ENCODE assay signal across 22 cellular contexts in genomic region chr12:3901116-3901515, GRCh38. TPM values are rescaled to one million over a fixed set of nuclear protein-coding genes. Genes with fewer than 3 reads are reported as not detected.
DNase-seq lines count a peak whose midpoint lies in the region; ATAC-seq and TF ChIP-seq lines count a peak whose summit lies in the region.
"Had no signal": no experiment of that assay in that cellular context is flagged by ENCODE, and none has a peak within 500 bp of the region (broad histone marks: within the 10 kb centered on the region; RNA-seq: fewer than 3 reads in every experiment).

No MANE protein-coding gene starts in this region.

- H3K36me3 ChIP-seq in DND-41 (ENCODE audit: insufficient read depth, low read length) (no peaks in the 10 kb centered on the region), MM.1S (replicated peaks; ENCODE audit: insufficient read depth, low read length) (no peaks in the 10 kb centered on the region), smooth muscle cell (ENCODE audit: low read depth) (no peaks in the 10 kb centered on the region), tibial artery (no peaks in the 10 kb centered on the region)
- H3K36me3 ChIP-seq: HAP-1 had no signal

- ATAC-seq in DND-41 (ENCODE audit: insufficient read depth, low read depth) (no peak), foreskin keratinocyte (no peak)
- ATAC-seq: A549, PC-3 had no signal

- no peak overlapping the region for H3K9ac ChIP-seq in DND-41 (ENCODE audit: low read depth, low read length)
- no peak overlapping the region for H3K9ac ChIP-seq in MM.1S (ENCODE audit: low read length)
- no peak overlapping the region for H3K9ac ChIP-seq in smooth muscle cell (ENCODE audit: low read depth)

- no peaks in the 10 kb centered on the region for H3K9me3 ChIP-seq in DND-41 (ENCODE audit: insufficient read depth, low read length, severe bottlenecking)
- H3K9me3 ChIP-seq in MM.1S (replicated peaks; ENCODE audit: insufficient read depth, low read length), result no peaks in the 10 kb centered on the region
- no peaks in the 10 kb centered on the region for H3K9me3 ChIP-seq in smooth muscle cell (replicated peaks; ENCODE audit: low read depth)
- no peaks in the 10 kb centered on the region for H3K9me3 ChIP-seq in tibial artery
- H3K9me3 ChIP-seq: A549, HAP-1 had no signal

- H3K27ac ChIP-seq in DND-41 (ENCODE audit: low read length) (no peak overlapping the region), MM.1S (ENCODE audit: low read length) (no peak overlapping the region), foreskin keratinocyte (no peak overlapping the region), smooth muscle cell (ENCODE audit: low read depth) (no peak overlapping the region), tibial artery (no peak overlapping the region)
- H3K27ac ChIP-seq: A549 had no signal

- H4K20me1 ChIP-seq in DND-41 (ENCODE audit: insufficient read depth, low read length) (no peaks in the 10 kb centered on the region), MM.1S (ENCODE audit: insufficient read depth, low read length) (no peaks in the 10 kb centered on the region), smooth muscle cell (ENCODE audit: low read depth) (no peaks in the 10 kb centered on the region)

- DNase-seq in DND-41 (no peak), MM.1S (no peak), foreskin keratinocyte (no peak), smooth muscle cell (lab: John Stamatoyannopoulos, UW; ENCODE audit: unreplicated experiment) (no peak), iPS-NIHi11 (ENCODE audit: low spot score) (no peak), NCI-H2196 treated with DMSO at 0.1 percent for 48 hours (lab: John Stamatoyannopoulos, UW; ENCODE audit: unreplicated experiment) (no peak), tibial artery (no peak)
- DNase-seq: CD4-positive, alpha-beta T cell; COR-L47; DMS79; KG1; MV-4-11; NCI-H1694; NCI-H2081; NCI-H2171; NCI-H446; NCI-H526; PC-3; RPMI8226; SHP77 had no signal

- H3K4me3 ChIP-seq in DND-41 (ENCODE audit: low read depth in 1 of 2, low read length in 2 of 2), result no peak overlapping the region
- H3K4me3 ChIP-seq in MM.1S (ENCODE audit: low read length), result no peak overlapping the region
- H3K4me3 ChIP-seq in smooth muscle cell, result no peak overlapping the region
- no peak overlapping the region for H3K4me3 ChIP-seq in tibial artery
- H3K4me3 ChIP-seq: A549, HAP-1 had no signal

- H3K4me1 ChIP-seq in DND-41 (ENCODE audit: insufficient read depth, low read length), result peaks cover 22% of the 10 kb centered on the region
- H3K4me1 ChIP-seq in MM.1S (ENCODE audit: low read length), result no peaks in the 10 kb centered on the region
- H3K4me1 ChIP-seq in foreskin keratinocyte, result no peaks in the 10 kb centered on the region
- H3K4me1 ChIP-seq in smooth muscle cell (ENCODE audit: low read depth), result peaks cover 17% of the 10 kb centered on the region
- no peaks in the 10 kb centered on the region for H3K4me1 ChIP-seq in tibial artery
- H3K4me1 ChIP-seq: A549 had no signal

- H2AFZ ChIP-seq in DND-41 (ENCODE audit: low read depth, low read length) (no peak overlapping the region), MM.1S (ENCODE audit: low read length) (no peak overlapping the region), smooth muscle cell (ENCODE audit: low read depth) (no peak overlapping the region)

- peaks cover 3% of the 10 kb centered on the region for H3K27me3 ChIP-seq in DND-41 (ENCODE audit: insufficient read depth, low read length, poor library complexity)
- no peaks in the 10 kb centered on the region for H3K27me3 ChIP-seq in MM.1S (replicated peaks; ENCODE audit: insufficient read depth, low read length)
- H3K27me3 ChIP-seq in foreskin keratinocyte, result peaks cover 30% of the 10 kb centered on the region
- no peaks in the 10 kb centered on the region for H3K27me3 ChIP-seq in smooth muscle cell (ENCODE audit: low read depth)
- peaks cover 0 to 9% of the 10 kb centered on the region in 2 donors for H3K27me3 ChIP-seq in tibial artery

- H3K79me2 ChIP-seq in DND-41 (ENCODE audit: insufficient read depth, low read length) (no peaks in the 10 kb centered on the region), MM.1S (ENCODE audit: low read length) (no peaks in the 10 kb centered on the region), smooth muscle cell (ENCODE audit: low read depth) (no peaks in the 10 kb centered on the region)

- TF ChIP-seq CTCF in DND-41 (IDR thresholded peaks at IDR 0.05; ENCODE audit: borderline replicate concordance, extremely low read depth, low read length, poor library complexity, severe bottlenecking) (peak; percentile 31), MM.1S (IDR thresholded peaks at IDR 0.05; ENCODE audit: low read length) (peak; percentile 14), foreskin keratinocyte (conservative IDR thresholded peaks at IDR 0.05) (peak; percentile 34), smooth muscle cell (IDR thresholded peaks at IDR 0.05; ENCODE audit: borderline replicate concordance, insufficient read depth, poor library complexity, severe bottlenecking) (peak; percentile 17), tibial artery (IDR thresholded peaks at IDR 0.05) (no peak)

- no peaks in the 10 kb centered on the region for H3F3A ChIP-seq in MM.1S (ENCODE audit: insufficient read depth, low read length)
- peaks cover 8% of the 10 kb centered on the region for H3F3A ChIP-seq in smooth muscle cell (ENCODE audit: low read depth)

- H3K4me2 ChIP-seq in DND-41 (ENCODE audit: insufficient read depth, low read length) (no peak overlapping the region), MM.1S (ENCODE audit: low read depth, low read length) (no peak overlapping the region), smooth muscle cell (no peak overlapping the region)
- H3K4me2 ChIP-seq: A549 had no signal

- no peaks in the 10 kb centered on the region for H3K9me2 ChIP-seq in MM.1S (replicated peaks; ENCODE audit: insufficient read depth, low read length)

- intact Hi-C loops in tibial artery (cut with DNase I; ENCODE audit: low total_unique reads), result no loop called here

RNA-seq across cellular contexts. Expression of gene PARP11, which starts 27.9 kb away (rescaled TPM):
- total RNA-seq in foreskin keratinocyte (5.6 and 5.7 TPM in 2 replicates), smooth muscle cell (9.6 and 13.0 TPM in 2 replicates)
- polyA plus RNA-seq in foreskin keratinocyte (1.7 and 1.9 TPM in 2 replicates), smooth muscle cell (3.0 and 6.1 TPM in 2 replicates)

Comparison
In these comparisons a context has a peak if more than half of its experiments do, and no peak if none do; other contexts are left out.
1. CTCF ChIP-seq: peak in DND-41 (single experiment), MM.1S (single experiment), foreskin keratinocyte (single experiment) and smooth muscle cell (single experiment); none in tibial artery (0 of 2).